In the genomic region with DNA sequence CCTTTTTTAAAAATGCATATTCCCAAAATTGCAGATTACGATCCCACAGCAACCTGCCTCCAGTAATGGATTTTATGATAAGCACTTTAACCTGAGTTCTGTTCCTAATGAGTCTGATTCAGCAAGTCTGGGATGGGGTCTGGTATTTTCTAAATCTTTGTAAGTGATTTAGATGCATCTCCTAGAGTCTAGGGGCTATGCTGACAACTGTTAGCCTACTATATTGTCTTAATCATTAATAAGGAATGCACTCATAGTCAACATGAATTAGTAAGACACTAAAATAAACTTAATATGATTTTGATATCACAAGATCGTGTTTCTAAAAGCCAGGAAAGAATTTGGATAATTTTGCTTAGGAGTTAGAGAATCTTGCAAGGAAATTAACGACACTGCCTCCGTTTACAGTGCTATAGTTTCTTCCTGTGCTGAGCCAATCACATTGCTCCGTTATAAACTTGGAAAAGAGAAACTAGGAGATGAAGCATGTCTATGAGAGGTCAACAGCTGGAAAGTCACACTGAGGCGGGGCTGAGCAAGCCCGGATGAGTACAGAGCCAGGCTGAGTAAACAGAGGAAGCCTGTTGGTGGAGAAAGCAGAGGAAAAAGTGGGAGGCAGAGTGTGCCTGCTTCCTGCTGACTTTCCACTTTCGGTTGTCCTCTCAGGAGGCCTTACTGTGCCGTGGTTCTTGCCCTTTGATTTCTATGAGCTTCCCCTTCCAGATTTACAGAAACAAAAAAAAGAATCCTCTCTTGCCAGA, we compare ENCODE assay signal across 8 cellular contexts. TPM values are rescaled to one million over a fixed set of nuclear protein-coding genes. Genes with fewer than 3 reads are reported as not detected.
A peak's percentile ranks its signal among the peaks of the same experiment; 100 is the strongest.
DNase-seq lines count a peak whose midpoint lies in the region; ATAC-seq and TF ChIP-seq lines count a peak whose summit lies in the region.

No MANE protein-coding gene starts in this region.

- peaks cover 63 to 82% (median 73%) of the 10 kb centered on the region in 3 donors for H3K4me1 Mint-ChIP-seq in T-cell

- POLR2A ChIA-PET in T-cell (lab: Charles Lee): no interaction called here

- H3K36me3 ChIP-seq in breast epithelium (no peaks in the 10 kb centered on the region), stomach smooth muscle (ENCODE audit: control insufficient read depth in 2 of 2, insufficient read depth in 2 of 2, low read length in 2 of 2) (peaks cover 0 to 2% of the 10 kb centered on the region in 2 donors)

- peak overlapping the region in 1 of 3 donors; percentile 20 for H3K4me3 Mint-ChIP-seq in T-cell

- DNase-seq in COR-L47 (lab: John Stamatoyannopoulos, UW): peak; percentile 40
- DNase-seq in NCI-H2171 treated with DMSO at 0.1 percent for 48 hours (lab: John Stamatoyannopoulos, UW): peak; percentile 74
- DNase-seq in breast epithelium (ENCODE audit: low spot score in 2 of 2): peak; percentile 63 to 67
- peak; percentile 78 to 90 for DNase-seq in left colon
- no peak for DNase-seq in T-cell
- DNase-seq in NCI-H1436 (lab: John Stamatoyannopoulos, UW): no peak

- CTCF ChIA-PET in T-cell (lab: Charles Lee): interaction anchor here in 1 of 2 donors (1.2 kb wide), 1 partner anchor 170 kb away, joined by 3 read pairs; no protein-coding TSS in a partner anchor

- H3K4me3 ChIP-seq in breast epithelium (peak overlapping the region; percentile 20 to 46 (median 29)), stomach smooth muscle (ENCODE audit: low read length in 2 of 2) (peak overlapping the region; percentile 52 to 54)

- H3K27ac Mint-ChIP-seq in T-cell: no peak overlapping the region

- H3K9me3 Mint-ChIP-seq in T-cell: no peaks in the 10 kb centered on the region

- H3K27me3 ChIP-seq in breast epithelium (no peaks in the 10 kb centered on the region), stomach smooth muscle (ENCODE audit: control insufficient read depth in 1 of 2, insufficient read depth in 2 of 2, low read length in 2 of 2) (no peaks in the 10 kb centered on the region)

- H3K36me3 Mint-ChIP-seq in T-cell: no peaks in the 10 kb centered on the region

- H3K9ac ChIP-seq in stomach smooth muscle (ENCODE audit: low read length in 2 of 2): peak overlapping the region; percentile 56 to 69

- H3K9me3 ChIP-seq in breast epithelium: no peaks in the 10 kb centered on the region
- no peaks in the 10 kb centered on the region for H3K9me3 ChIP-seq in stomach smooth muscle (ENCODE audit: control insufficient read depth in 2 of 2, low read length in 2 of 2)

- ATAC-seq in left colon (peak; percentile 87), GM21423 (IDR thresholded peaks at IDR 0.05; ENCODE audit: unreplicated experiment) (no peak), T-cell (replicated peaks in 1 of 4) (no peak)

- intact Hi-C loops in breast epithelium (cut with DNase I; ENCODE audit: low total_unique reads) (no loop called here), left colon (cut with DNase I, micrococcal nuclease) (no loop called here)

- peaks cover 0 to 37% of the 10 kb centered on the region in 2 donors for H3K4me1 ChIP-seq in breast epithelium
- peaks cover 57% of the 10 kb centered on the region for H3K4me1 ChIP-seq in stomach smooth muscle (ENCODE audit: control insufficient read depth, insufficient read depth, low read length)

- TF ChIP-seq CTCF in breast epithelium (IDR thresholded peaks at IDR 0.05): no peak

- no peaks in the 10 kb centered on the region for H3K27me3 Mint-ChIP-seq in T-cell

- no peak for TF ChIP-seq POLR2A in breast epithelium (IDR thresholded peaks at IDR 0.05)

- peak overlapping the region; percentile 92 to 98 for H3K27ac ChIP-seq in breast epithelium
- H3K27ac ChIP-seq in stomach smooth muscle (ENCODE audit: low read length): peak overlapping the region; percentile 66

RNA-seq across cellular contexts. Expression of gene SCARB2, which starts 5.4 kb away (rescaled TPM):
- total RNA-seq in breast epithelium (100 to 1,000 TPM; 148 to 231 (median 160) TPM), left colon (100 to 1,000 TPM; 176 to 179 TPM), T-cell (10 to 100 TPM; 20.9 to 37.3 (median 23.2) TPM)

RNA-seq across cellular contexts. Expression of gene FAM47E, which starts 43.3 kb away (rescaled TPM):
- total RNA-seq in breast epithelium (10 to 100 TPM in 1 of 3 donors, 1 to 10 TPM in 2; 6.1 to 17.9 (median 9.5) TPM), left colon (1 to 10 TPM; 6.1 to 6.5 TPM), T-cell (under 1 TPM in 1 of 5 donors, not detected in 4; 0.19 TPM)

RNA-seq across cellular contexts. Expression of gene NUP54, which starts 60.0 kb away (rescaled TPM):
- 10 to 100 TPM; 46.6 to 70.5 (median 56.7) TPM for total RNA-seq in breast epithelium
- total RNA-seq in left colon: 10 to 100 TPM; 27.1 to 36.7 TPM
- total RNA-seq in T-cell: 10 to 100 TPM; 39.5 to 88.9 (median 48.3) TPM

Comparison
In these comparisons a context has a peak if more than half of its experiments do, and no peak if none do; other contexts are left out.
1. DNase-seq: peak in COR-L47 (single experiment), NCI-H2171 treated with DMSO at 0.1 percent for 48 hours (single experiment), breast epithelium (2 of 2) and left colon (2 of 2); none in T-cell (0 of 34) and NCI-H1436 (single experiment).
2. RNA of gene FAM47E, which starts 43.3 kb away (total RNA-seq): 6.1 to 17.9 TPM in breast epithelium and 6.1 to 6.5 TPM in left colon; 0.19 TPM in T-cell; every median in the first group is over 4 times any median in the second.